In the genomic region with DNA sequence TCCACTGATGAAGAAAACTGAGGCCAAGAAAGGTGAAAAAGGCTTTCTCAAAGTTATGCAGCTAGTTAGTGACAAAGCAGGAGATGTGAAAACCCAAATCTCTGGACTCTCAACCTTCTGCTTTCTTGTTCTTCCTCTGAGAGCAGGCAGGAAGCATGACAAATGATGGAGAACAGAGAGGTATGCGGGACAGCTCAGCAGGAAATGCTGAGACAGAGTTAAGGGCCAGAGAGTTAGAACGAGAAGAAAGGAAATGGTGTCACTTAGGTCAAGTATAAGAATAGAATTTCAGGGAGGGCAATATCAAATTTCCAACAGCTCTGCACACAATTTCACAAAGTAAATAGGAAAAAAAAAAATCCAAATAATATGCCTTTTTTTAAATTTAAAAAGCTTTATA, we compare ENCODE assay signal across 15 cellular contexts.
DNase-seq lines count a peak whose midpoint lies in the region; ATAC-seq and TF ChIP-seq lines count a peak whose summit lies in the region.
"Had no signal": no experiment of that assay in that cellular context is flagged by ENCODE, and none has a peak within 500 bp of the region (broad histone marks: within the 10 kb centered on the region; RNA-seq: fewer than 3 reads in every experiment).

No MANE protein-coding gene starts in this region.

- H3K4me3 ChIP-seq in A673 (ENCODE audit: low read depth, low read length, poor library complexity, severe bottlenecking) (no peak overlapping the region), astrocyte of the spinal cord (ENCODE audit: low read depth, low read length) (no peak overlapping the region)

- H3K4me3 Mint-ChIP-seq in activated CD4-positive, alpha-beta memory T cell treated with anti-CD3 and anti-CD28 coated beads, Interleukin-2, amount 10 ng/mL, durations not matched to agents 7 days and 5 days, result no peak overlapping the region
- H3K4me3 Mint-ChIP-seq: endodermal cell; naive thymus-derived CD8-positive, alpha-beta T cell had no signal

- no peaks in the 10 kb centered on the region for H3K4me1 ChIP-seq in A673 (ENCODE audit: insufficient read depth, low read length, poor library complexity, severe bottlenecking)

- in situ Hi-C loops in astrocyte of the spinal cord (cut with HindIII; ENCODE audit: low sequenced_read_pairs), result no loop called here

- TF ChIP-seq CTCF in A673 (conservative IDR thresholded peaks at IDR 0.05; ENCODE audit: low read depth, low read length) (no peak), astrocyte of the spinal cord (IDR thresholded peaks at IDR 0.05; ENCODE audit: low read depth, low read length) (no peak)

- no TSS peak for BruUV-seq in A673 (replicated peaks; lab: Mats Ljungman, UMichigan)

- ATAC-seq in GM21381 (IDR thresholded peaks at IDR 0.05; ENCODE audit: unreplicated experiment), result no peak
- ATAC-seq: naive thymus-derived CD8-positive, alpha-beta T cell had no signal

- POLR2A ChIA-PET in A673 (lab: Charles Lee; ENCODE audit: low non-redundant PET), result no interaction called here
- POLR2A ChIA-PET in activated CD4-positive, alpha-beta memory T cell treated with anti-CD3 and anti-CD28 coated beads, Interleukin-2, amount 10 ng/mL, durations not matched to agents 7 days and 5 days (lab: Charles Lee), result no interaction called here

- no peaks in the 10 kb centered on the region for H3K36me3 Mint-ChIP-seq in activated CD4-positive, alpha-beta memory T cell treated with anti-CD3 and anti-CD28 coated beads, Interleukin-2, amount 10 ng/mL, durations not matched to agents 7 days and 5 days (ENCODE audit: low read depth)

- peak; percentile 33 for DNase-seq in A673 (ENCODE audit: low spot score)
- peak; percentile 71 for DNase-seq in HS-5 (ENCODE audit: low read depth)
- peak; percentile 65 for DNase-seq in astrocyte of the spinal cord (ENCODE audit: low read depth, low spot score)
- DNase-seq in islet precursor cell, result peak; percentile 59
- no peak for DNase-seq in activated CD4-positive, alpha-beta memory T cell treated with anti-CD3 and anti-CD28 coated beads, Interleukin-2, amount 10 ng/mL, durations not matched to agents 7 days and 5 days
- DNase-seq in activated CD4-positive, alpha-beta T cell treated with anti-CD3 and anti-CD28 coated beads for 4 hours, result no peak
- DNase-seq in NCI-H82 (lab: John Stamatoyannopoulos, UW), result no peak
- DNase-seq: activated naive CD4-positive, alpha-beta T cell; endodermal cell; left cardiac atrium; MV-4-11; naive thymus-derived CD8-positive, alpha-beta T cell; NCI-H2029 treated with DMSO at 0.1 percent for 48 hours; T-helper 1 cell had no signal

- H3K27me3 ChIP-seq in A673 (replicated peaks; ENCODE audit: insufficient read depth, low read depth, low read length, poor library complexity), result no peaks in the 10 kb centered on the region

- intact Hi-C loops in A673 (cut with micrococcal nuclease; ENCODE audit: unreplicated experiment), result no loop called here

- no peaks in the 10 kb centered on the region for H3K27me3 Mint-ChIP-seq in activated CD4-positive, alpha-beta memory T cell treated with anti-CD3 and anti-CD28 coated beads, Interleukin-2, amount 10 ng/mL, durations not matched to agents 7 days and 5 days

- H3K36me3 ChIP-seq in A673 (ENCODE audit: insufficient read depth, low read length, poor library complexity, severe bottlenecking), result no peaks in the 10 kb centered on the region

- peaks cover 21% of the 10 kb centered on the region for H3K9me3 Mint-ChIP-seq in activated CD4-positive, alpha-beta memory T cell treated with anti-CD3 and anti-CD28 coated beads, Interleukin-2, amount 10 ng/mL, durations not matched to agents 7 days and 5 days

- no peak overlapping the region for H3K27ac ChIP-seq in A673 (ENCODE audit: low read depth, low read length, poor library complexity, severe bottlenecking)

- no peaks in the 10 kb centered on the region for H3K4me1 Mint-ChIP-seq in activated CD4-positive, alpha-beta memory T cell treated with anti-CD3 and anti-CD28 coated beads, Interleukin-2, amount 10 ng/mL, durations not matched to agents 7 days and 5 days
- H3K4me1 Mint-ChIP-seq: endodermal cell; naive thymus-derived CD8-positive, alpha-beta T cell had no signal

- H3K27ac Mint-ChIP-seq in activated CD4-positive, alpha-beta memory T cell treated with anti-CD3 and anti-CD28 coated beads, Interleukin-2, amount 10 ng/mL, durations not matched to agents 7 days and 5 days, result no peak overlapping the region
- H3K27ac Mint-ChIP-seq: endodermal cell; naive thymus-derived CD8-positive, alpha-beta T cell had no signal

- CTCF ChIA-PET in A673 (lab: Charles Lee), result no interaction called here
- CTCF ChIA-PET in activated CD4-positive, alpha-beta memory T cell treated with anti-CD3 and anti-CD28 coated beads, Interleukin-2, amount 10 ng/mL, durations not matched to agents 7 days and 5 days (lab: Charles Lee), result no interaction called here

- H3K9me3 ChIP-seq in A673 (ENCODE audit: low read depth, low read length, poor library complexity, severe bottlenecking), result peaks cover 10% of the 10 kb centered on the region

Comparison
In these comparisons a context has a peak if more than half of its experiments do, and no peak if none do; other contexts are left out.
1. DNase-seq: peak in A673 (single experiment), HS-5 (single experiment), astrocyte of the spinal cord (single experiment) and islet precursor cell (single experiment); none in activated CD4-positive, alpha-beta memory T cell treated with anti-CD3 and anti-CD28 coated beads, Interleukin-2, amount 10 ng/mL, durations not matched to agents 7 days and 5 days (single experiment), activated CD4-positive, alpha-beta T cell treated with anti-CD3 and anti-CD28 coated beads for 4 hours (0 of 2) and NCI-H82 (single experiment).